Comparison of ENCODE assay signal across 27 cellular contexts in the genomic region with DNA sequence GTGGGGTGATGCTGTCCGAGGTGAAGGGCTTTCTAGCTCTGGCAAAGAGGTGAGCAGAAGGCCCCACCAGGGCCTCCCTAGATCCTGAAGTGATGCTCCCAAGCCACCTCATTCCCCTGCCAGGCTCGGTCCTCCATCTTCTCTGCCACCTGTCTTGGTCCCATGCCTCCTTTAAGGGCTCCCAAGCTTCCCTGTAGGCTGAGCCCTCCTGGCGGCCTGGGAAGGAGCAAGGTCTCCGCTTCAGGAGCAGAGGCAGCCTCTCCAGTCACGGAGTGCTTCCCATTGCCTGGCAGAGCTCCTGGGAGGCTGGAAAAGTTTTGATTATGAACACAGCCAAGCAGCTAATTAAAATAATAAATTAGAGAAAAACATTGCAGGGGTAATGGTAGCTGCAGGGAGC.
"Had no signal": no experiment of that assay in that cellular context is flagged by ENCODE, and none has a peak within 500 bp of the region (broad histone marks: within the 10 kb centered on the region; RNA-seq: fewer than 3 reads in every experiment).

No MANE protein-coding gene starts in this region.

- DNase-seq: colonic mucosa; cortex of kidney; dermis blood vessel endothelial cell; dorsolateral prefrontal cortex; effector CD4-positive, alpha-beta T cell; effector CD8-positive, alpha-beta T cell; effector memory CD4-positive, alpha-beta T cell; effector memory CD8-positive, alpha-beta T cell; endodermal cell; erythroblast; esophagus squamous epithelium; foreskin fibroblast; foreskin keratinocyte; foreskin melanocyte; gastrocnemius medialis; glutamatergic neuron; head of caudate nucleus had no signal

- FAIRE-seq: colon, endometrium, endothelial cell of umbilical vein, frontal cortex had no signal

- H3K27me3 ChIP-seq: colonic mucosa, dorsolateral prefrontal cortex, gastrocnemius medialis, gastroesophageal sphincter, heart left ventricle had no signal

- H3K4me1 ChIP-seq: colonic mucosa, esophagus squamous epithelium, foreskin keratinocyte, gastroesophageal sphincter had no signal

- H3K36me3 ChIP-seq: colonic mucosa, esophagus muscularis mucosa, esophagus squamous epithelium, gastrocnemius medialis, gastroesophageal sphincter, heart left ventricle had no signal

- ATAC-seq: effector memory CD8-positive, alpha-beta T cell; esophagus mucosa; foreskin keratinocyte; gastrocnemius medialis; gastroesophageal sphincter; heart left ventricle had no signal

- H3K4me3 ChIP-seq: colonic mucosa, coronary artery, dorsolateral prefrontal cortex, esophagus muscularis mucosa, esophagus squamous epithelium, gastrocnemius medialis, gastroesophageal sphincter, heart left ventricle had no signal

- H3K9me3 ChIP-seq: colonic mucosa, esophagus muscularis mucosa, esophagus squamous epithelium, gastrocnemius medialis, gastroesophageal sphincter, heart left ventricle had no signal

- H3K27ac ChIP-seq: colonic mucosa, coronary artery, dorsolateral prefrontal cortex, epithelial cell of prostate, esophagus muscularis mucosa, esophagus squamous epithelium, foreskin keratinocyte, gastrocnemius medialis, gastroesophageal sphincter, heart left ventricle had no signal
